Comparison of ENCODE assay signal across 2 cellular contexts in genomic region chr9:123102380-123103113, GRCh38.
TF ChIP-seq lines count a peak whose summit lies in the region.

No MANE protein-coding gene starts in this region.

TF ChIP-seq in IMR-90, 13 proteins besides CTCF, POLR2A, EP300 and RAD21:
- TF ChIP-seq BHLHE40 (IDR thresholded peaks at IDR 0.05; ENCODE audit: low read depth, low read length): no peak
- TF ChIP-seq SMC3 (IDR thresholded peaks at IDR 0.05; ENCODE audit: low read depth, low read length): peak; percentile 45; the same call in 1 of the 2 replicates

TF ChIP-seq in liver, 16 proteins besides CTCF, POLR2A, EP300 and RAD21:
- no peak for TF ChIP-seq FOXA1 (IDR thresholded peaks at IDR 0.05)
- TF ChIP-seq, protein P1, sequence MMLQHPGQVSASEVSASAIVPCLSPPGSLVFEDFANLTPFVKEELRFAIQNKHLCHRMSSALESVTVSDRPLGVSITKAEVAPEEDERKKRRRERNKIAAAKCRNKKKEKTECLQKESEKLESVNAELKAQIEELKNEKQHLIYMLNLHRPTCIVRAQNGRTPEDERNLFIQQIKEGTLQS (IDR thresholded peaks at IDR 0.05): no peak
- TF ChIP-seq TAF1 (conservative IDR thresholded peaks at IDR 0.05): no peak
- TF ChIP-seq SP1 (IDR thresholded peaks at IDR 0.05): no peak
- TF ChIP-seq RXRA (IDR thresholded peaks at IDR 0.05): peak in 1 of 2 donors; percentile 14
- TF ChIP-seq JUND (IDR thresholded peaks at IDR 0.05): no peak
